16 cellular contexts compared by ENCODE assay signal in the genomic region with DNA sequence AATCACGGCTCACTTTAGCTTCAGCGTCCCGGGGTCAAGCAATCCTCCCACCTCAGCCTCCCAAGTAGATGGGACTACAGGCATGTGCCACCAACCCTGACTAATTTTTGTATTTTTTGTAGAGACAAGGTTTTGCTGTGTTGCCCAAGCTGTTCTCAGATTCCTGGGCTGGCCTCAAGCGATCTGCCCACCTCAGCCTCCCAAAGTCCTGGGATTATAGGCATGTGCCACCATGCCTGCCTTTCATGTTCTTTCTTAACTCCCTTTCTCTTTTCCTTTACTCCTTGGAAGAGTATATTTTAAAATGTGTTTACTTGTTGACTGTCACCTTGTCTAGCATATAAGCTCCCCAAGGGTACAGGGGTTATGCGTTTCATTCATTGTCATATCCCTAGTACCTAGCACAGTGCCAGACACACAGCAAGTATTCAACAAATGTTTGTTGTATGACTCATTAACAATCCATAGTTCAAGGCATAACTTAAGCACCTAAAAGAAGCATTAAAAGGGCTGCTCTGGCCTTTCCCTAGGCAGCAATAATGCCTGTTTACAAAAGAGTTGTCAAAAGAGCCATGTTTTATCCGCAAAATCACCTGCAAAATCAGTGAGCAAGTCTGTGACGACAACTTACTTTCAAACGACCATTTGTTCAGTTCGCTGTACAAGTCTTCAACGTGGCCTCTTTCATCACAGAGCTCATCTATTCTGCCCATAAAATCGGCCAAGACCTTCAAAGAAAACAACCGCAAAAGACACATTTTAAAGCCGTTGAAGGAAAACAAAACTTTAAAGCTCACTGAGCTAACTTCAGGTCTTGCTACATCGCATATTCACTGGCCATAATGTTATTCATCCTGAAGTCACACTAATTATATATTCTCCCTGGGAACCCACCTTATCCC. TPM values are rescaled to one million over a fixed set of nuclear protein-coding genes. Genes with fewer than 3 reads are reported as not detected.
"Had no signal": no experiment of that assay in that cellular context is flagged by ENCODE, and none has a peak within 500 bp of the region (broad histone marks: within the 10 kb centered on the region; RNA-seq: fewer than 3 reads in every experiment).

No MANE protein-coding gene starts in this region.

- H3K9me3 ChIP-seq: ascending aorta, neutrophil, right atrium auricular region, thyroid gland had no signal

- H3K36me3 ChIP-seq: ascending aorta, neutrophil, right atrium auricular region, thyroid gland, WERI-Rb-1 had no signal

- ATAC-seq: activated CD4-positive, alpha-beta T cell treated with anti-CD3 and anti-CD28 coated beads for 36 hours; activated naive CD8-positive, alpha-beta T cell treated with anti-CD3 and anti-CD28 coated beads, Interleukin-2, amount 50 U/mL, for 24 hours; activated T-cell treated with anti-CD3 and anti-CD28 coated beads, Interleukin-2, amount 50 U/mL, for 72 hours; effector memory CD8-positive, alpha-beta T cell; naive thymus-derived CD4-positive, alpha-beta T cell had no signal

- H3K27me3 ChIP-seq: ascending aorta, thyroid gland had no signal

- H3K4me3 ChIP-seq: ascending aorta, lung, right atrium auricular region, thyroid gland had no signal

- DNase-seq: activated CD4-positive, alpha-beta memory T cell treated with anti-CD3 and anti-CD28 coated beads, Interleukin-2, amount 10 ng/mL, durations not matched to agents 7 days and 5 days; activated CD4-positive, alpha-beta T cell treated with anti-CD3 and anti-CD28 coated beads for 36 hours; activated naive CD8-positive, alpha-beta T cell treated with anti-CD3 and anti-CD28 coated beads, Interleukin-2, amount 50 U/mL, for 24 hours; activated T-cell treated with anti-CD3 and anti-CD28 coated beads, Interleukin-2, amount 50 U/mL, for 72 hours; effector memory CD8-positive, alpha-beta T cell; glutamatergic neuron; left cardiac atrium; naive thymus-derived CD4-positive, alpha-beta T cell; posterior cingulate gyrus; small intestine; thyroid gland; WERI-Rb-1 had no signal

- H3K27ac ChIP-seq: ascending aorta, neutrophil, right atrium auricular region, thyroid gland, WERI-Rb-1 had no signal

RNA-seq across cellular contexts. Expression of gene CYP24A1, which starts 4.6 kb away (rescaled TPM):
- total RNA-seq: activated CD4-positive, alpha-beta memory T cell treated with anti-CD3 and anti-CD28 coated beads, Interleukin-2, amount 10 ng/mL, durations not matched to agents 7 days and 5 days; activated T-cell treated with anti-CD3 and anti-CD28 coated beads, Interleukin-2, amount 50 U/mL, for 72 hours; ascending aorta; left cardiac atrium had no signal
- polyA plus RNA-seq: naive thymus-derived CD4-positive, alpha-beta T cell had no signal
